16 cellular contexts compared by ENCODE assay signal in genomic region chr7:1298938-1299885, GRCh38.
"Had no signal": no experiment of that assay in that cellular context is flagged by ENCODE, and none has a peak within 500 bp of the region (broad histone marks: within the 10 kb centered on the region; RNA-seq: fewer than 3 reads in every experiment).

No MANE protein-coding gene starts in this region.

- H3K27ac ChIP-seq: gastrocnemius medialis, hepatocyte, right lobe of liver, tibial nerve had no signal

- H3K36me3 ChIP-seq: gastrocnemius medialis, right lobe of liver, tibial nerve had no signal

- H3K4me3 ChIP-seq: gastrocnemius medialis, hepatocyte, right lobe of liver, tibial nerve had no signal

- ATAC-seq: activated T-helper 17 cell treated with anti-CD3 and anti-CD28 coated beads, Interleukin-2, amount 50 U/mL, for 72 hours; gastrocnemius medialis; naive thymus-derived CD8-positive, alpha-beta T cell; right lobe of liver; stimulated activated memory B cell treated with anti-CD40 and anti-IgM and Interleukin-4, amounts not matched to agents 10 μg/mL and 1 μg/mL and 100 μg/mL, for 72 hours had no signal

- H3K4me1 ChIP-seq: gastrocnemius medialis, right lobe of liver, tibial nerve had no signal

- DNase-seq: activated CD4-positive, alpha-beta T cell treated with anti-CD3 and anti-CD28 coated beads, Interleukin-2, amount 50 U/mL, for 1 hour; activated naive CD4-positive, alpha-beta T cell treated with anti-CD3 and anti-CD28 coated beads, Interleukin-2, amount 50 U/mL, for 16 hours; activated T-cell treated with anti-CD3 and anti-CD28 coated beads for 4 hours; central memory CD4-positive, alpha-beta T cell; cortex of kidney; effector CD8-positive, alpha-beta T cell; gastrocnemius medialis; kidney glomerular epithelial cell; mammary epithelial cell; nucleus accumbens had no signal

- H3K9me3 ChIP-seq: gastrocnemius medialis, right lobe of liver, tibial nerve had no signal

- H3K4me2 ChIP-seq: hepatocyte had no signal

- H3K27me3 ChIP-seq: right lobe of liver had no signal
